ENCODE assay signal across 38 cellular contexts in the genomic region with DNA sequence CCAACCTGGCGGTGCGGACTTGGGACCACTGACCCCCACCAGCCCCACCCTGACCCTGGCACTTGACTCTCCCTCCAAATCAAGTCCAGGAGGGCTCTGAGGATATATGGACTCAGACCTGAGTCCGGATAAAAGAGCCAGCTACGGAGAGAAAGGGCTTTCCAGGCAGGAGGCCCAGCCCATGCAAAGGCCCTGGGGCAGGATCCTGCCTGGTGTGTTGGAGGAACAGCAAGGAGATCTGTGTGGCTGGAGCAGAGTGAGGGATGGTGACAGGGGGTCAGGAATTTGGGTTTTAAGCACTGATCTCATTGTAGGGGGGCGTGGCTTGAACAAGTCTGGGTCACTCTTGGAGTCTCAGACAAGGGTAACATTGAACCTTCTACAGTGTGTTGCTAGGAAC. TPM values are rescaled to one million over a fixed set of nuclear protein-coding genes. Genes with fewer than 3 reads are reported as not detected.
"Had no signal": no experiment of that assay in that cellular context is flagged by ENCODE, and none has a peak within 500 bp of the region (broad histone marks: within the 10 kb centered on the region; RNA-seq: fewer than 3 reads in every experiment).

No MANE protein-coding gene starts in this region.

- H3K4me1 ChIP-seq: ascending aorta had no signal

- H3K27ac Mint-ChIP-seq: activated CD4-positive, alpha-beta memory T cell treated with anti-CD3 and anti-CD28 coated beads, Interleukin-2, amount 10 ng/mL, durations not matched to agents 7 days and 5 days; activated CD4-positive, alpha-beta T cell treated with anti-CD3 and anti-CD28 coated beads for 36 hours; activated CD4-positive, alpha-beta T cell treated with anti-CD3 and anti-CD28 coated beads, Interleukin-2, amount 10 ng/mL, durations not matched to agents 7 days and 5 days; activated CD8-positive, alpha-beta memory T cell treated with anti-CD3 and anti-CD28 coated beads, Interleukin-2, amount 10 ng/mL, durations not matched to agents 7 days and 5 days; activated CD8-positive, alpha-beta T cell treated with anti-CD3 and anti-CD28 coated beads, Interleukin-2, amount 10 ng/mL, durations not matched to agents 7 days and 5 days; activated naive CD4-positive, alpha-beta T cell treated with anti-CD3 and anti-CD28 coated beads, Interleukin-2, amount 10 ng/mL, durations not matched to agents 7 days and 5 days; activated naive CD4-positive, alpha-beta T cell treated with anti-CD3 and anti-CD28 coated beads, Interleukin-2, amount 50 U/mL, for 24 hours; activated naive CD8-positive, alpha-beta T cell; activated naive CD8-positive, alpha-beta T cell treated with anti-CD3 and anti-CD28 coated beads, Interleukin-2, amount 10 ng/mL, durations not matched to agents 7 days and 5 days; activated naive CD8-positive, alpha-beta T cell treated with anti-CD3 and anti-CD28 coated beads, Interleukin-2, amount 50 U/mL, for 24 hours; activated T-cell treated with anti-CD3 and anti-CD28 coated beads, Interleukin-2, amount 50 U/mL, for 24 hours; activated T-helper 2 cell treated with anti-CD3 and anti-CD28 coated beads, Interferon-gamma antibody, Interleukin-2, Interleukin-4, amounts not matched to agents 10 μg/mL and 5 μg/mL and 100 μg/mL, durations not matched to agents 14 hours and 24 hours and 36 hours; T-helper 1 cell treated with Interleukin-12 subunit alpha and Interleukin-12 subunit beta and Interleukin-4 antibody, amounts not matched to agents 30 μg/mL and 1 μg/mL, for 36 hours; T-helper 2 cell treated with Interferon-gamma antibody and Interleukin-4, amounts not matched to agents 5 μg/mL and 100 μg/mL, for 36 hours had no signal

- H3K4me3 Mint-ChIP-seq: activated CD4-positive, alpha-beta memory T cell treated with anti-CD3 and anti-CD28 coated beads, Interleukin-2, amount 10 ng/mL, durations not matched to agents 7 days and 5 days; activated CD4-positive, alpha-beta T cell treated with anti-CD3 and anti-CD28 coated beads for 36 hours; activated CD4-positive, alpha-beta T cell treated with anti-CD3 and anti-CD28 coated beads, Interleukin-2, amount 10 ng/mL, durations not matched to agents 7 days and 5 days; activated CD8-positive, alpha-beta memory T cell treated with anti-CD3 and anti-CD28 coated beads, Interleukin-2, amount 10 ng/mL, durations not matched to agents 7 days and 5 days; activated CD8-positive, alpha-beta T cell treated with anti-CD3 and anti-CD28 coated beads, Interleukin-2, amount 10 ng/mL, durations not matched to agents 7 days and 5 days; activated naive CD4-positive, alpha-beta T cell treated with anti-CD3 and anti-CD28 coated beads, Interleukin-2, amount 10 ng/mL, durations not matched to agents 7 days and 5 days; activated naive CD4-positive, alpha-beta T cell treated with anti-CD3 and anti-CD28 coated beads, Interleukin-2, amount 50 U/mL, for 24 hours; activated naive CD8-positive, alpha-beta T cell; activated naive CD8-positive, alpha-beta T cell treated with anti-CD3 and anti-CD28 coated beads, Interleukin-2, amount 10 ng/mL, durations not matched to agents 7 days and 5 days; activated naive CD8-positive, alpha-beta T cell treated with anti-CD3 and anti-CD28 coated beads, Interleukin-2, amount 50 U/mL, for 24 hours; activated T-cell treated with anti-CD3 and anti-CD28 coated beads, Interleukin-2, amount 50 U/mL, for 24 hours; brain; central memory CD8-positive, alpha-beta T cell; T-helper 1 cell treated with Interleukin-12 subunit alpha and Interleukin-12 subunit beta and Interleukin-4 antibody, amounts not matched to agents 30 μg/mL and 1 μg/mL, for 36 hours; T-helper 2 cell treated with Interferon-gamma antibody and Interleukin-4, amounts not matched to agents 5 μg/mL and 100 μg/mL, for 36 hours had no signal

- ATAC-seq: activated CD4-positive, alpha-beta T cell treated with anti-CD3 and anti-CD28 coated beads for 36 hours; activated CD4-positive, CD25-positive, alpha-beta regulatory T cell treated with anti-CD3 and anti-CD28 coated beads, Interleukin-2, amount 50 U/mL, for 24 hours; activated CD8-positive, alpha-beta memory T cell treated with anti-CD3 and anti-CD28 coated beads, Interleukin-2, amount 10 ng/mL, durations not matched to agents 7 days and 5 days; activated CD8-positive, alpha-beta T cell treated with anti-CD3 and anti-CD28 coated beads, Interleukin-2, amount 10 ng/mL, durations not matched to agents 7 days and 5 days; activated naive CD8-positive, alpha-beta T cell treated with anti-CD3 and anti-CD28 coated beads, Interleukin-2, amount 50 U/mL, for 24 hours had no signal

- H3K9me3 Mint-ChIP-seq: activated CD4-positive, alpha-beta memory T cell treated with anti-CD3 and anti-CD28 coated beads, Interleukin-2, amount 10 ng/mL, durations not matched to agents 7 days and 5 days; activated naive CD4-positive, alpha-beta T cell treated with anti-CD3 and anti-CD28 coated beads, Interleukin-2, amount 50 U/mL, for 24 hours; activated naive CD8-positive, alpha-beta T cell treated with anti-CD3 and anti-CD28 coated beads, Interleukin-2, amount 10 ng/mL, durations not matched to agents 7 days and 5 days; activated naive CD8-positive, alpha-beta T cell treated with anti-CD3 and anti-CD28 coated beads, Interleukin-2, amount 50 U/mL, for 24 hours; activated T-cell treated with anti-CD3 and anti-CD28 coated beads, Interleukin-2, amount 50 U/mL, for 24 hours; activated T-helper 2 cell treated with anti-CD3 and anti-CD28 coated beads, Interferon-gamma antibody, Interleukin-2, Interleukin-4, amounts not matched to agents 10 μg/mL and 5 μg/mL and 100 μg/mL, durations not matched to agents 14 hours and 24 hours and 36 hours; central memory CD8-positive, alpha-beta T cell; T-helper 2 cell treated with Interferon-gamma antibody and Interleukin-4, amounts not matched to agents 5 μg/mL and 100 μg/mL, for 36 hours had no signal

- H3K36me3 Mint-ChIP-seq: activated CD8-positive, alpha-beta memory T cell treated with anti-CD3 and anti-CD28 coated beads, Interleukin-2, amount 10 ng/mL, durations not matched to agents 7 days and 5 days; activated naive CD4-positive, alpha-beta T cell treated with anti-CD3 and anti-CD28 coated beads, Interleukin-2, amount 10 ng/mL, durations not matched to agents 7 days and 5 days; activated naive CD4-positive, alpha-beta T cell treated with anti-CD3 and anti-CD28 coated beads, Interleukin-2, amount 50 U/mL, for 24 hours; activated naive CD8-positive, alpha-beta T cell; activated naive CD8-positive, alpha-beta T cell treated with anti-CD3 and anti-CD28 coated beads, Interleukin-2, amount 10 ng/mL, durations not matched to agents 7 days and 5 days; brain had no signal

- H3K36me3 ChIP-seq: ascending aorta, cardiac muscle cell had no signal

- H3K27me3 ChIP-seq: ascending aorta had no signal

- DNase-seq: activated CD4-positive, alpha-beta memory T cell treated with anti-CD3 and anti-CD28 coated beads, Interleukin-2, amount 10 ng/mL, durations not matched to agents 7 days and 5 days; activated CD4-positive, alpha-beta T cell treated with anti-CD3 and anti-CD28 coated beads for 1 hour; activated CD4-positive, alpha-beta T cell treated with anti-CD3 and anti-CD28 coated beads for 36 hours; activated CD4-positive, alpha-beta T cell treated with anti-CD3 and anti-CD28 coated beads for 48 hours; activated CD4-positive, alpha-beta T cell treated with anti-CD3 and anti-CD28 coated beads, Interleukin-2, amount 10 ng/mL, durations not matched to agents 7 days and 5 days; activated CD4-positive, alpha-beta T cell treated with anti-CD3 and anti-CD28 coated beads, Interleukin-2, amount 50 U/mL, for 48 hours; activated CD4-positive, CD25-positive, alpha-beta regulatory T cell; activated CD8-positive, alpha-beta memory T cell treated with anti-CD3 and anti-CD28 coated beads for 24 hours; activated CD8-positive, alpha-beta memory T cell treated with anti-CD3 and anti-CD28 coated beads, Interleukin-2, amount 10 ng/mL, durations not matched to agents 7 days and 5 days; activated CD8-positive, alpha-beta memory T cell treated with anti-CD3 and anti-CD28 coated beads, Interleukin-2, amount 50 U/mL, for 48 hours; activated CD8-positive, alpha-beta T cell treated with anti-CD3 and anti-CD28 coated beads, Interleukin-2, amount 10 ng/mL, durations not matched to agents 7 days and 5 days; activated effector memory CD4-positive, alpha-beta T cell treated with Interleukin-2 at 50 U/mL for 16 hours; activated gamma-delta T cell; activated naive CD4-positive, alpha-beta T cell treated with anti-CD3 and anti-CD28 coated beads, Interleukin-2, amount 10 ng/mL, durations not matched to agents 7 days and 5 days; activated naive CD4-positive, alpha-beta T cell treated with Interleukin-2 at 50 U/mL for 16 hours; activated naive CD8-positive, alpha-beta T cell treated with anti-CD3 and anti-CD28 coated beads, Interleukin-2, amount 10 ng/mL, durations not matched to agents 7 days and 5 days; activated naive CD8-positive, alpha-beta T cell treated with anti-CD3 and anti-CD28 coated beads, Interleukin-2, amount 50 U/mL, for 24 hours; activated T-cell treated with anti-CD3 and anti-CD28 coated beads, Interleukin-2, amount 50 U/mL, for 24 hours; activated T-cell treated with anti-CD3 and anti-CD28 coated beads, Interleukin-2, amount 50 U/mL, for 48 hours; amygdala; anterior cingulate cortex; cerebellar nuclear complex; T-helper 2 cell; T-helper 9 cell had no signal

- H3K4me3 ChIP-seq: ascending aorta, cardiac muscle cell had no signal

- H3K27ac ChIP-seq: ascending aorta, cardiac muscle cell, VCaP had no signal

- H3K27me3 Mint-ChIP-seq: activated CD4-positive, alpha-beta memory T cell treated with anti-CD3 and anti-CD28 coated beads, Interleukin-2, amount 10 ng/mL, durations not matched to agents 7 days and 5 days; activated CD4-positive, alpha-beta T cell treated with anti-CD3 and anti-CD28 coated beads, Interleukin-2, amount 10 ng/mL, durations not matched to agents 7 days and 5 days; activated CD8-positive, alpha-beta memory T cell treated with anti-CD3 and anti-CD28 coated beads, Interleukin-2, amount 10 ng/mL, durations not matched to agents 7 days and 5 days; activated naive CD8-positive, alpha-beta T cell treated with anti-CD3 and anti-CD28 coated beads, Interleukin-2, amount 10 ng/mL, durations not matched to agents 7 days and 5 days had no signal

- H3K4me1 Mint-ChIP-seq: activated CD4-positive, alpha-beta memory T cell treated with anti-CD3 and anti-CD28 coated beads, Interleukin-2, amount 10 ng/mL, durations not matched to agents 7 days and 5 days; activated CD4-positive, alpha-beta T cell treated with anti-CD3 and anti-CD28 coated beads for 36 hours; activated CD4-positive, alpha-beta T cell treated with anti-CD3 and anti-CD28 coated beads, Interleukin-2, amount 10 ng/mL, durations not matched to agents 7 days and 5 days; activated CD8-positive, alpha-beta memory T cell treated with anti-CD3 and anti-CD28 coated beads, Interleukin-2, amount 10 ng/mL, durations not matched to agents 7 days and 5 days; activated naive CD4-positive, alpha-beta T cell treated with anti-CD3 and anti-CD28 coated beads, Interleukin-2, amount 10 ng/mL, durations not matched to agents 7 days and 5 days; activated naive CD4-positive, alpha-beta T cell treated with anti-CD3 and anti-CD28 coated beads, Interleukin-2, amount 50 U/mL, for 24 hours; activated naive CD8-positive, alpha-beta T cell treated with anti-CD3 and anti-CD28 coated beads, Interleukin-2, amount 10 ng/mL, durations not matched to agents 7 days and 5 days; activated naive CD8-positive, alpha-beta T cell treated with anti-CD3 and anti-CD28 coated beads, Interleukin-2, amount 50 U/mL, for 24 hours; central memory CD8-positive, alpha-beta T cell had no signal

RNA-seq across cellular contexts. Expression of a gene that starts 0.5 kb away (rescaled TPM):
- total RNA-seq: activated CD4-positive, alpha-beta memory T cell treated with anti-CD3 and anti-CD28 coated beads, Interleukin-2, amount 10 ng/mL, durations not matched to agents 7 days and 5 days; activated CD4-positive, alpha-beta T cell treated with anti-CD3 and anti-CD28 coated beads for 36 hours; activated CD4-positive, alpha-beta T cell treated with anti-CD3 and anti-CD28 coated beads, Interleukin-2, amount 10 ng/mL, durations not matched to agents 7 days and 5 days; activated CD8-positive, alpha-beta memory T cell treated with anti-CD3 and anti-CD28 coated beads, Interleukin-2, amount 10 ng/mL, durations not matched to agents 7 days and 5 days; activated CD8-positive, alpha-beta T cell treated with anti-CD3 and anti-CD28 coated beads, Interleukin-2, amount 10 ng/mL, durations not matched to agents 7 days and 5 days; activated naive CD8-positive, alpha-beta T cell treated with anti-CD3 and anti-CD28 coated beads, Interleukin-2, amount 10 ng/mL, durations not matched to agents 7 days and 5 days; activated T-helper 2 cell treated with anti-CD3 and anti-CD28 coated beads, Interferon-gamma antibody, Interleukin-2, Interleukin-4, amounts not matched to agents 10 μg/mL and 5 μg/mL and 100 μg/mL, durations not matched to agents 14 hours and 24 hours and 36 hours; ascending aorta; bronchial epithelial cell; cardiac muscle cell; chondrocyte had no signal
- polyA plus RNA-seq: adipose tissue, cardiac muscle cell had no signal
